8 cellular contexts compared by ENCODE assay signal in genomic region chr7:74306737-74307469, GRCh38.
A peak's percentile ranks its signal among the peaks of the same experiment; 100 is the strongest.
DNase-seq lines count a peak whose midpoint lies in the region; ATAC-seq and TF ChIP-seq lines count a peak whose summit lies in the region.

No MANE protein-coding gene starts in this region.

- DNase-seq in AG20443 (ENCODE audit: low spot score) (peak; percentile 89), astrocyte of the hippocampus (ENCODE audit: low read depth, low spot score) (peak; percentile 91), kidney tubule cell (ENCODE audit: low spot score) (peak; percentile 85), superior temporal gyrus (ENCODE audit: extremely low spot score) (peak; percentile 82), COLO668 (lab: John Stamatoyannopoulos, UW; ENCODE audit: unreplicated experiment) (no peak), DMS114 treated with DMSO at 0.1 percent for 48 hours (lab: John Stamatoyannopoulos, UW; ENCODE audit: unreplicated experiment) (no peak)

- no peak overlapping the region for H3K27ac ChIP-seq in HEK293 (ENCODE audit: extremely low read depth, low read depth, low read length)

- POLR2A ChIA-PET in HEK293 (lab: Yijun Ruan, JAX) = interaction anchor here (0.6 kb wide), 1 partner anchor 686 kb away, joined by 3 read pairs; no protein-coding TSS in a partner anchor

- CTCF ChIA-PET in HEK293 (lab: Yijun Ruan, JAX) = interaction anchor here (0.6 kb wide), 1 partner anchor 255 kb away, joined by 3 read pairs; no protein-coding TSS in a partner anchor

- TF ChIP-seq CTCF in HEK293 (tag by site-specific recombination; IDR thresholded peaks at IDR 0.05) = no peak

- H3K4me3 ChIP-seq in HEK293 (ENCODE audit: low read depth, low read length) = no peak overlapping the region

- H3K36me3 ChIP-seq in HEK293 (ENCODE audit: control insufficient read depth in 2 of 2, insufficient read depth in 1 of 2, low read length in 2 of 2) = no peaks in the 10 kb centered on the region

- H3K4me1 ChIP-seq in HEK293 (ENCODE audit: control insufficient read depth, insufficient read depth, low read length) = no peaks in the 10 kb centered on the region

- ATAC-seq in HG02571 (IDR thresholded peaks at IDR 0.05; ENCODE audit: unreplicated experiment) = no peak

- no peaks in the 10 kb centered on the region for H3K9me3 ChIP-seq in HEK293 (ENCODE audit: control insufficient read depth, insufficient read depth, low read depth, low read length)

TF ChIP-seq in HEK293, 187 proteins besides CTCF, POLR2A, EP300 and RAD21:
- TF ChIP-seq ZNF398 (tag by site-specific recombination; IDR thresholded peaks at IDR 0.05) = peak; percentile 55; the same call in 1 of the 2 replicates
- TF ChIP-seq ZNF501 (tag by site-specific recombination; IDR thresholded peaks at IDR 0.05) = no peak
- no peak for TF ChIP-seq PRDM6 (tag by site-specific recombination; IDR thresholded peaks at IDR 0.05)
- no peak for TF ChIP-seq ZNF221 (tag by site-specific recombination; IDR thresholded peaks at IDR 0.05; ENCODE audit: borderline replicate concordance)

Comparison
In these comparisons a context has a peak if more than half of its experiments do, and no peak if none do; other contexts are left out.
1. DNase-seq: peak in AG20443 (single experiment), astrocyte of the hippocampus (single experiment), kidney tubule cell (single experiment) and superior temporal gyrus (single experiment); none in COLO668 (single experiment) and DMS114 treated with DMSO at 0.1 percent for 48 hours (single experiment).